16 cellular contexts compared by ENCODE assay signal in the genomic region with DNA sequence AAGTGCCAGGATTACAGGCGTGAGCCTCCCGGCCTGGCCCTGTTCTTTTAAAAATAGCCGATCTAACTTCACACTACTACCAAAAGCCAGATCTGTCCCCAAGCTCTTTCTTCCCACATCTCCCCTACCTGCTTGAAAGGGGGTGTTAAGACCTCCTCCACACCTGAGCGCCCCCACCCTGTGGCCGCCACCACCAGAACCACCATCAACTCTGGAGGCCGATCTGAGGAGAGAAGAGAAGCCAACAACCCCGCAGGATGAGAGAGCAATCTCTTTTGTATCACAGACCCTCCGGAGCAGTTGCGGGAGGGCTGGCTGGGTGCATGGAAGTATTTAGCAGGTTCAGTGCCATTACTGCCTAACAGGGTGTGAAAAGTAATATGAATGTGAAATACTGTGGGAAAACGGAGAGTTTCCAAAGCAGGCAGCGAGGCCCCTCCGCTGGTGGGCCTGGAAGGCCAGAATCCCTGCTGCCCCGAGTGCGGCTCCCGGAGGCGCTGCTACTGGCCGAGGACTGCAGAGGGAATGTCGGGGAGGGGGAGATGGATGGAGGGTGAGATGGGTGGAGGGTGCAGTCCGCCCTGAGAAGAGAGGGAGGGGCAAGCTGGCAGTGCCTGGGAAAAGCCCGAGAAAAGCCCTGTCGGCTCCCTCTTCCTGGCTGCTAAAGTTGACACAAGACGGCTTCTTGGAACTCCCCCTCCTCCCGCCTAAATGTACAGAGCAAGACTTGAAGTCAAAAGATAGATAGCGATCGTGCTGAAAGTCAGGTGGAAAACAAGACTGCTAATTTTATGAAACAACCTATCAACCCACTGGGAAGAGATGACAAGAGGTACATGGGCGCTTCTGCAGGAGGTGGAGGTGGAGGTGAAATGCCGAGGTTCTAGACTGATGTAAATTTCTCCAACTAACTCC. TPM values are rescaled to one million over a fixed set of nuclear protein-coding genes. Genes with fewer than 3 reads are reported as not detected.
DNase-seq lines count a peak whose midpoint lies in the region; ATAC-seq and TF ChIP-seq lines count a peak whose summit lies in the region.
"Had no signal": no experiment of that assay in that cellular context is flagged by ENCODE, and none has a peak within 500 bp of the region (broad histone marks: within the 10 kb centered on the region; RNA-seq: fewer than 3 reads in every experiment).

No MANE protein-coding gene starts in this region.

- peaks cover 26% of the 10 kb centered on the region for H3K4me1 ChIP-seq in CD4-positive, alpha-beta memory T cell (ENCODE audit: insufficient read depth, low read length)
- H3K4me1 ChIP-seq in HUES6 (ENCODE audit: control insufficient read depth, insufficient read depth, low read length): peaks cover 28% of the 10 kb centered on the region
- no peaks in the 10 kb centered on the region for H3K4me1 ChIP-seq in endodermal cell (ENCODE audit: control insufficient read depth, insufficient read depth, low read length)

- CTCF ChIA-PET in CD4-positive, alpha-beta memory T cell (lab: Charles Lee; ENCODE audit: partially characterized antibody): no interaction called here
- CTCF ChIA-PET in activated CD4-positive, alpha-beta memory T cell treated with anti-CD3 and anti-CD28 coated beads, Interleukin-2, amount 10 ng/mL, durations not matched to agents 7 days and 5 days (lab: Charles Lee): interaction anchor here (1.1 kb wide), 1 partner anchor 86 kb away, joined by 3 read pairs; no protein-coding TSS in a partner anchor

- H3K36me3 ChIP-seq in CD4-positive, alpha-beta memory T cell (ENCODE audit: insufficient read depth, low read length): no peaks in the 10 kb centered on the region
- no peaks in the 10 kb centered on the region for H3K36me3 ChIP-seq in HUES6 (ENCODE audit: control insufficient read depth, insufficient read depth, low read length)
- no peaks in the 10 kb centered on the region for H3K36me3 ChIP-seq in endodermal cell (ENCODE audit: control insufficient read depth, insufficient read depth, low read length)
- H3K36me3 ChIP-seq: right lobe of liver, suprapubic skin had no signal

- no peaks in the 10 kb centered on the region for H3K9me3 ChIP-seq in CD4-positive, alpha-beta memory T cell (ENCODE audit: control insufficient read depth in 1 of 2, low read length in 2 of 2)
- H3K9me3 ChIP-seq in HUES6 (ENCODE audit: control insufficient read depth, insufficient read depth, low read depth, low read length) (no peaks in the 10 kb centered on the region), endodermal cell (ENCODE audit: control insufficient read depth, low read length) (no peaks in the 10 kb centered on the region)
- H3K9me3 ChIP-seq: body of pancreas, right lobe of liver, suprapubic skin had no signal

- 20 to 21% methylated on average over 12 to 27 of the region's 27 CpGs for WGBS in endodermal cell (ENCODE audit: insufficient coverage in 1 of 2, insufficient read length in 1 of 2), 2 experiments

- POLR2A ChIA-PET in CD4-positive, alpha-beta memory T cell (lab: Charles Lee; ENCODE audit: partially characterized antibody): no interaction called here
- POLR2A ChIA-PET in activated CD4-positive, alpha-beta memory T cell treated with anti-CD3 and anti-CD28 coated beads, Interleukin-2, amount 10 ng/mL, durations not matched to agents 7 days and 5 days (lab: Charles Lee): no interaction called here

- intact Hi-C loops in CD4-positive, alpha-beta memory T cell (cut with micrococcal nuclease): loop anchor here (5.0 kb wide), 1 partner anchor 175 kb away; the partner anchor contains the start of gene HMGB2
- intact Hi-C loops in natural killer cell (cut with micrococcal nuclease): no loop called here

- H3K9ac ChIP-seq in HUES6 (ENCODE audit: low read length) (no peak overlapping the region), endodermal cell (ENCODE audit: extremely low read depth, low read length, poor library complexity, severe bottlenecking) (no peak overlapping the region)

- TF ChIP-seq CTCF in endodermal cell (conservative IDR thresholded peaks at IDR 0.05) (no peak), natural killer cell (IDR thresholded peaks at IDR 0.05) (no peak)

- H3K27me3 ChIP-seq in CD4-positive, alpha-beta memory T cell (ENCODE audit: insufficient read depth, low read length): peaks cover 52% of the 10 kb centered on the region
- H3K27me3 ChIP-seq in HUES6 (ENCODE audit: control insufficient read depth, insufficient read depth, low read length) (peaks cover 100% of the 10 kb centered on the region), endodermal cell (ENCODE audit: control insufficient read depth, insufficient read depth, low read length, poor library complexity, severe bottlenecking) (peaks cover 100% of the 10 kb centered on the region)
- H3K27me3 ChIP-seq: body of pancreas had no signal

- H3K4me1 Mint-ChIP-seq in CD4-positive, alpha-beta memory T cell: peaks cover 4 to 27% (median 19%) of the 10 kb centered on the region in 4 donors
- peaks cover 13% of the 10 kb centered on the region for H3K4me1 Mint-ChIP-seq in endodermal cell
- H3K4me1 Mint-ChIP-seq in natural killer cell: peaks cover 22 to 38% of the 10 kb centered on the region in 2 donors
- H3K4me1 Mint-ChIP-seq in activated CD4-positive, alpha-beta memory T cell treated with anti-CD3 and anti-CD28 coated beads, Interleukin-2, amount 10 ng/mL, durations not matched to agents 7 days and 5 days: peaks cover 22% of the 10 kb centered on the region

- peaks cover 0 to 10% (median 3%) of the 10 kb centered on the region in 8 donors for H3K9me3 Mint-ChIP-seq in CD4-positive, alpha-beta memory T cell
- H3K9me3 Mint-ChIP-seq in endodermal cell: peaks cover 9% of the 10 kb centered on the region
- no peaks in the 10 kb centered on the region for H3K9me3 Mint-ChIP-seq in natural killer cell
- H3K9me3 Mint-ChIP-seq in activated CD4-positive, alpha-beta memory T cell treated with anti-CD3 and anti-CD28 coated beads, Interleukin-2, amount 10 ng/mL, durations not matched to agents 7 days and 5 days: no peaks in the 10 kb centered on the region

- no peak for DNase-seq in CD4-positive, alpha-beta memory T cell
- peak; percentile 77 for DNase-seq in endodermal cell
- no peak for DNase-seq in natural killer cell
- DNase-seq in SIG-M5 treated with dmso at 0.1 percent for 504 hours (lab: John Stamatoyannopoulos, UW; ENCODE audit: unreplicated experiment): no peak
- no peak for DNase-seq in kidney glomerular epithelial cell (lab: John Stamatoyannopoulos, UW)
- DNase-seq in activated CD4-positive, alpha-beta memory T cell treated with anti-CD3 and anti-CD28 coated beads, Interleukin-2, amount 10 ng/mL, durations not matched to agents 7 days and 5 days: no peak
- DNase-seq: activated CD8-positive, alpha-beta memory T cell treated with anti-CD3 and anti-CD28 coated beads, Interleukin-2, amount 50 U/mL, for 4 hours; body of pancreas; NCI-H510A; right lobe of liver had no signal

- peaks cover 59 to 79% of the 10 kb centered on the region in 2 donors for H3K27me3 Mint-ChIP-seq in CD4-positive, alpha-beta memory T cell
- H3K27me3 Mint-ChIP-seq in endodermal cell (ENCODE audit: insufficient read depth): peaks cover 100% of the 10 kb centered on the region
- H3K27me3 Mint-ChIP-seq in natural killer cell (ENCODE audit: low read depth in 2 of 2): peaks cover 66 to 71% of the 10 kb centered on the region in 2 donors
- peaks cover 79% of the 10 kb centered on the region for H3K27me3 Mint-ChIP-seq in activated CD4-positive, alpha-beta memory T cell treated with anti-CD3 and anti-CD28 coated beads, Interleukin-2, amount 10 ng/mL, durations not matched to agents 7 days and 5 days

- peak overlapping the region in 7 of 8 donors; percentile 56 to 88 (median 84) for H3K4me3 Mint-ChIP-seq in CD4-positive, alpha-beta memory T cell
- H3K4me3 Mint-ChIP-seq in endodermal cell (peak overlapping the region; percentile 61), natural killer cell (peak overlapping the region; percentile 75)
- H3K4me3 Mint-ChIP-seq in activated CD4-positive, alpha-beta memory T cell treated with anti-CD3 and anti-CD28 coated beads, Interleukin-2, amount 10 ng/mL, durations not matched to agents 7 days and 5 days: no peak overlapping the region

- H3K36me3 Mint-ChIP-seq in CD4-positive, alpha-beta memory T cell: no peaks in the 10 kb centered on the region
- H3K36me3 Mint-ChIP-seq in endodermal cell (ENCODE audit: low read depth) (peaks cover 4% of the 10 kb centered on the region), natural killer cell (no peaks in the 10 kb centered on the region)
- H3K36me3 Mint-ChIP-seq in activated CD4-positive, alpha-beta memory T cell treated with anti-CD3 and anti-CD28 coated beads, Interleukin-2, amount 10 ng/mL, durations not matched to agents 7 days and 5 days (ENCODE audit: low read depth): peaks cover 8% of the 10 kb centered on the region

- H3K27ac Mint-ChIP-seq in CD4-positive, alpha-beta memory T cell: peak overlapping the region in 1 of 7 donors; percentile 74
- H3K27ac Mint-ChIP-seq in endodermal cell (no peak overlapping the region), natural killer cell (no peak overlapping the region)
- no peak overlapping the region for H3K27ac Mint-ChIP-seq in activated CD4-positive, alpha-beta memory T cell treated with anti-CD3 and anti-CD28 coated beads, Interleukin-2, amount 10 ng/mL, durations not matched to agents 7 days and 5 days

- no peak overlapping the region for H3K4me3 ChIP-seq in CD4-positive, alpha-beta memory T cell (ENCODE audit: low read length in 2 of 2)
- H3K4me3 ChIP-seq in HUES6 (ENCODE audit: low read depth, low read length): peak overlapping the region; percentile 57; the same call in 1 of the 2 replicates
- no peak overlapping the region for H3K4me3 ChIP-seq in endodermal cell (ENCODE audit: low read length)
- H3K4me3 ChIP-seq: body of pancreas, right lobe of liver had no signal

- H3K27ac ChIP-seq in CD4-positive, alpha-beta memory T cell (ENCODE audit: low read depth, low read length): no peak overlapping the region
- no peak overlapping the region for H3K27ac ChIP-seq in HUES6 (ENCODE audit: low read depth, low read length)
- no peak overlapping the region for H3K27ac ChIP-seq in endodermal cell (ENCODE audit: low read depth, low read length)
- H3K27ac ChIP-seq: C4-2B, right lobe of liver, suprapubic skin had no signal

- ATAC-seq in natural killer cell (no peak), HG02588 (IDR thresholded peaks at IDR 0.05; ENCODE audit: unreplicated experiment) (no peak)
- ATAC-seq: body of pancreas, HepG2 had no signal

RNA-seq across cellular contexts. Expression of gene HAND2, which starts 22.3 kb away (rescaled TPM):
- total RNA-seq in CD4-positive, alpha-beta memory T cell: not detected
- not detected for polyA plus RNA-seq in CD4-positive, alpha-beta memory T cell
- total RNA-seq in endodermal cell (not detected), natural killer cell (not detected)
- 2.0 TPM for polyA plus RNA-seq in endodermal cell (2013, experiment 1 of 2)
- polyA plus RNA-seq in endodermal cell (2013, experiment 2 of 2): 2.0 TPM
- total RNA-seq in activated CD4-positive, alpha-beta memory T cell treated with anti-CD3 and anti-CD28 coated beads, Interleukin-2, amount 10 ng/mL, durations not matched to agents 7 days and 5 days: not detected
- total RNA-seq: HepG2, mononuclear cell had no signal
- polyA plus RNA-seq: HepG2 had no signal
